Comparison of ENCODE assay signal across 1 cellular context in the genomic region with DNA sequence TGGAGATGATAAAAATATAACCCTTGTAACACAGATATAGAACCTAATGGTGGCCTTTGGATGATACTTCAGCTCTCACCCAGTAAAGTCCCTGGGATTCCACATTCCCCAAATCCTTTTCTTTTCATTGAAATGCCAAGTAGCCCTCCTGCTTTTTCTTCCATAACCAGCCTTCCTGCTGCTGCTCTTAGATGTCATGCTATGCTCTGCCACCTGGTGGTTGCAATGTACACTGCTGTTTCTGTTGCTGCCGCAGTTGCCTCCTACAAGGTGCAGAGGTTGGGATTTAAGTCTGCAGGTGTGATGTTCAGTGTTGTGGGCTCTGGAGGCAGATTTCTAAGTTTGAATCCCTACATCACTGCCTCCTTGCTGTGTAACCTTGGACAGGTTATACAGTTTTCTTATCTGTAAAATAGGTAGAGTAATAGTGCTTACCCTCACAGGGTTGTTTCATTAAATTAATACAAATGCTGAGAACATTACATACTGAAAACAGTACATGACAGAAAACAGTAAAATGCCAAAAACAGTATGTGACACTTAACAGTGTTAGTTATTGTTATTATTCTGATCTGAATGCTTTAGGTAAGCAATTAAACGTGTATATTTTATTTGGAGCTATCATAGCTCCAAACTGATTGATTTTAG.
TF ChIP-seq lines count a peak whose summit lies in the region.

No MANE protein-coding gene starts in this region.

TF ChIP-seq in neural cell, 6 proteins besides CTCF, POLR2A, EP300 and RAD21 (continued from another document):
- TF ChIP-seq, protein P1, sequence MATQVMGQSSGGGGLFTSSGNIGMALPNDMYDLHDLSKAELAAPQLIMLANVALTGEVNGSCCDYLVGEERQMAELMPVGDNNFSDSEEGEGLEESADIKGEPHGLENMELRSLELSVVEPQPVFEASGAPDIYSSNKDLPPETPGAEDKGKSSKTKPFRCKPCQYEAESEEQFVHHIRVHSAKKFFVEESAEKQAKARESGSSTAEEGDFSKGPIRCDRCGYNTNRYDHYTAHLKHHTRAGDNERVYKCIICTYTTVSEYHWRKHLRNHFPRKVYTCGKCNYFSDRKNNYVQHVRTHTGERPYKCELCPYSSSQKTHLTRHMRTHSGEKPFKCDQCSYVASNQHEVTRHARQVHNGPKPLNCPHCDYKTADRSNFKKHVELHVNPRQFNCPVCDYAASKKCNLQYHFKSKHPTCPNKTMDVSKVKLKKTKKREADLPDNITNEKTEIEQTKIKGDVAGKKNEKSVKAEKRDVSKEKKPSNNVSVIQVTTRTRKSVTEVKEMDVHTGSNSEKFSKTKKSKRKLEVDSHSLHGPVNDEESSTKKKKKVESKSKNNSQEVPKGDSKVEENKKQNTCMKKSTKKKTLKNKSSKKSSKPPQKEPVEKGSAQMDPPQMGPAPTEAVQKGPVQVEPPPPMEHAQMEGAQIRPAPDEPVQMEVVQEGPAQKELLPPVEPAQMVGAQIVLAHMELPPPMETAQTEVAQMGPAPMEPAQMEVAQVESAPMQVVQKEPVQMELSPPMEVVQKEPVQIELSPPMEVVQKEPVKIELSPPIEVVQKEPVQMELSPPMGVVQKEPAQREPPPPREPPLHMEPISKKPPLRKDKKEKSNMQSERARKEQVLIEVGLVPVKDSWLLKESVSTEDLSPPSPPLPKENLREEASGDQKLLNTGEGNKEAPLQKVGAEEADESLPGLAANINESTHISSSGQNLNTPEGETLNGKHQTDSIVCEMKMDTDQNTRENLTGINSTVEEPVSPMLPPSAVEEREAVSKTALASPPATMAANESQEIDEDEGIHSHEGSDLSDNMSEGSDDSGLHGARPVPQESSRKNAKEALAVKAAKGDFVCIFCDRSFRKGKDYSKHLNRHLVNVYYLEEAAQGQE (IDR thresholded peaks at IDR 0.05; ENCODE audit: borderline replicate concordance): no peak
- peak; percentile 93 for TF ChIP-seq SMC3 (conservative IDR thresholded peaks at IDR 0.05; ENCODE audit: poor library complexity)
- TF ChIP-seq TAF1 (IDR thresholded peaks at IDR 0.05; ENCODE audit: low read depth): no peak
- no peak for TF ChIP-seq POLR2AphosphoS5 (IDR thresholded peaks at IDR 0.05)
